16 cellular contexts compared by ENCODE assay signal in genomic region chr9:133477461-133477860, GRCh38. TPM values are rescaled to one million over a fixed set of nuclear protein-coding genes. Genes with fewer than 3 reads are reported as not detected.
DNase-seq lines count a peak whose midpoint lies in the region; ATAC-seq and TF ChIP-seq lines count a peak whose summit lies in the region.
"Had no signal": no experiment of that assay in that cellular context is flagged by ENCODE, and none has a peak within 500 bp of the region (broad histone marks: within the 10 kb centered on the region; RNA-seq: fewer than 3 reads in every experiment).

No MANE protein-coding gene starts in this region.

- no peaks in the 10 kb centered on the region for H3K9me3 Mint-ChIP-seq in activated CD4-positive, alpha-beta memory T cell treated with anti-CD3 and anti-CD28 coated beads for 36 hours
- no peaks in the 10 kb centered on the region for H3K9me3 Mint-ChIP-seq in activated CD4-positive, alpha-beta memory T cell treated with anti-CD3 and anti-CD28 coated beads, Interleukin-2, amount 10 ng/mL, durations not matched to agents 7 days and 5 days
- H3K9me3 Mint-ChIP-seq in IgD-negative memory B cell (no peaks in the 10 kb centered on the region), brain (no peaks in the 10 kb centered on the region), neural crest cell (no peaks in the 10 kb centered on the region), progenitor cell of endocrine pancreas (ENCODE audit: low read depth) (no peaks in the 10 kb centered on the region)

- H3K36me3 Mint-ChIP-seq in activated CD4-positive, alpha-beta memory T cell treated with anti-CD3 and anti-CD28 coated beads for 36 hours: no peaks in the 10 kb centered on the region
- no peaks in the 10 kb centered on the region for H3K36me3 Mint-ChIP-seq in activated CD4-positive, alpha-beta memory T cell treated with anti-CD3 and anti-CD28 coated beads, Interleukin-2, amount 10 ng/mL, durations not matched to agents 7 days and 5 days (ENCODE audit: low read depth)
- peaks cover 3% of the 10 kb centered on the region for H3K36me3 Mint-ChIP-seq in IgD-negative memory B cell
- no peaks in the 10 kb centered on the region for H3K36me3 Mint-ChIP-seq in brain
- H3K36me3 Mint-ChIP-seq in neural crest cell (ENCODE audit: low read depth): no peaks in the 10 kb centered on the region
- no peaks in the 10 kb centered on the region for H3K36me3 Mint-ChIP-seq in progenitor cell of endocrine pancreas (ENCODE audit: insufficient read depth)

- CTCF ChIA-PET in activated CD4-positive, alpha-beta memory T cell treated with anti-CD3 and anti-CD28 coated beads for 36 hours (lab: Charles Lee): interaction anchor here (0.9 to 1.4 kb wide), 3 partner anchors 8 to 291 kb away, joined by 3 to 5 read pairs (median 4); no protein-coding TSS in a partner anchor
- CTCF ChIA-PET in activated CD4-positive, alpha-beta memory T cell treated with anti-CD3 and anti-CD28 coated beads, Interleukin-2, amount 10 ng/mL, durations not matched to agents 7 days and 5 days (lab: Charles Lee): interaction anchor here (1.0 kb wide), 1 partner anchor 291 kb away, joined by 3 read pairs; no protein-coding TSS in a partner anchor

- TF ChIP-seq CTCF in brain (conservative IDR thresholded peaks at IDR 0.05) (no peak), neural crest cell (conservative IDR thresholded peaks at IDR 0.05) (no peak), progenitor cell of endocrine pancreas (IDR thresholded peaks at IDR 0.05; ENCODE audit: unreplicated experiment) (no peak)

- peak overlapping the region; percentile 32 for H3K4me3 Mint-ChIP-seq in activated CD4-positive, alpha-beta memory T cell treated with anti-CD3 and anti-CD28 coated beads for 36 hours
- H3K4me3 Mint-ChIP-seq in activated CD4-positive, alpha-beta memory T cell treated with anti-CD3 and anti-CD28 coated beads, Interleukin-2, amount 10 ng/mL, durations not matched to agents 7 days and 5 days: no peak overlapping the region
- peak overlapping the region; percentile 88 to 97 (median 92) for H3K4me3 Mint-ChIP-seq in IgD-negative memory B cell
- H3K4me3 Mint-ChIP-seq in brain: peak overlapping the region; percentile 54 to 82 (median 75)
- peak overlapping the region; percentile 81 for H3K4me3 Mint-ChIP-seq in neural crest cell
- H3K4me3 Mint-ChIP-seq in progenitor cell of endocrine pancreas (ENCODE audit: low read depth): no peak overlapping the region

- intact Hi-C loops in activated CD4-positive, alpha-beta memory T cell treated with anti-CD3 and anti-CD28 coated beads for 36 hours (cut with micrococcal nuclease): loop anchor here (5.0 kb wide), 1 partner anchor 60 kb away; the partner anchor contains the start of gene REXO4

- peaks cover 5% of the 10 kb centered on the region for H3K4me1 Mint-ChIP-seq in activated CD4-positive, alpha-beta memory T cell treated with anti-CD3 and anti-CD28 coated beads for 36 hours (ENCODE audit: low read depth)
- peaks cover 13% of the 10 kb centered on the region for H3K4me1 Mint-ChIP-seq in activated CD4-positive, alpha-beta memory T cell treated with anti-CD3 and anti-CD28 coated beads, Interleukin-2, amount 10 ng/mL, durations not matched to agents 7 days and 5 days
- H3K4me1 Mint-ChIP-seq in IgD-negative memory B cell (peaks cover 16 to 24% (median 24%) of the 10 kb centered on the region in 3 donors), brain (peaks cover 13% of the 10 kb centered on the region), neural crest cell (peaks cover 17% of the 10 kb centered on the region), progenitor cell of endocrine pancreas (ENCODE audit: low read depth) (no peaks in the 10 kb centered on the region)

- DNase-seq in activated CD4-positive, alpha-beta memory T cell treated with anti-CD3 and anti-CD28 coated beads for 36 hours: no peak
- no peak for DNase-seq in activated CD4-positive, alpha-beta memory T cell treated with anti-CD3 and anti-CD28 coated beads, Interleukin-2, amount 10 ng/mL, durations not matched to agents 7 days and 5 days
- DNase-seq in neural crest cell (ENCODE audit: low read depth, low spot score) (no peak), GM19240 (ENCODE audit: insufficient read length, low spot score) (no peak), progenitor cell of endocrine pancreas (ENCODE audit: low spot score, unreplicated experiment) (no peak)
- DNase-seq: activated CD4-positive, alpha-beta T cell treated with anti-CD3 and anti-CD28 coated beads for 48 hours; dermis blood vessel endothelial cell; EL; gastrocnemius medialis; NCI-H524 had no signal

- H3K27ac Mint-ChIP-seq in activated CD4-positive, alpha-beta memory T cell treated with anti-CD3 and anti-CD28 coated beads for 36 hours: no peak overlapping the region
- no peak overlapping the region for H3K27ac Mint-ChIP-seq in activated CD4-positive, alpha-beta memory T cell treated with anti-CD3 and anti-CD28 coated beads, Interleukin-2, amount 10 ng/mL, durations not matched to agents 7 days and 5 days
- H3K27ac Mint-ChIP-seq in IgD-negative memory B cell: peak overlapping the region; percentile 76 to 91 (median 81)
- peak overlapping the region in 3 of 5 experiments; percentile 56 to 83 (median 72) for H3K27ac Mint-ChIP-seq in brain
- H3K27ac Mint-ChIP-seq in neural crest cell (ENCODE audit: unreplicated experiment): peak overlapping the region; percentile 67
- no peak overlapping the region for H3K27ac Mint-ChIP-seq in progenitor cell of endocrine pancreas

- no peak for ATAC-seq in HG03457 (IDR thresholded peaks at IDR 0.05; ENCODE audit: unreplicated experiment)
- ATAC-seq: gastrocnemius medialis, left lobe of liver had no signal

- POLR2A ChIA-PET in activated CD4-positive, alpha-beta memory T cell treated with anti-CD3 and anti-CD28 coated beads for 36 hours (lab: Charles Lee): no interaction called here
- POLR2A ChIA-PET in activated CD4-positive, alpha-beta memory T cell treated with anti-CD3 and anti-CD28 coated beads, Interleukin-2, amount 10 ng/mL, durations not matched to agents 7 days and 5 days (lab: Charles Lee): interaction anchor here (3.0 kb wide), 1 partner anchor 106 kb away, joined by 6 read pairs; no protein-coding TSS in a partner anchor

- H3K27me3 Mint-ChIP-seq in activated CD4-positive, alpha-beta memory T cell treated with anti-CD3 and anti-CD28 coated beads for 36 hours: no peaks in the 10 kb centered on the region
- H3K27me3 Mint-ChIP-seq in activated CD4-positive, alpha-beta memory T cell treated with anti-CD3 and anti-CD28 coated beads, Interleukin-2, amount 10 ng/mL, durations not matched to agents 7 days and 5 days: peaks cover 6% of the 10 kb centered on the region
- H3K27me3 Mint-ChIP-seq in IgD-negative memory B cell (no peaks in the 10 kb centered on the region), brain (no peaks in the 10 kb centered on the region), neural crest cell (ENCODE audit: low read depth) (no peaks in the 10 kb centered on the region), progenitor cell of endocrine pancreas (peaks cover 25% of the 10 kb centered on the region)

RNA-seq across cellular contexts. Expression of gene SLC2A6, which starts 1.4 kb away (rescaled TPM):
- 1 to 10 TPM; 2.2 to 2.6 TPM for total RNA-seq in activated CD4-positive, alpha-beta memory T cell treated with anti-CD3 and anti-CD28 coated beads for 36 hours
- 1 to 10 TPM; 1.2 to 2.0 TPM for total RNA-seq in activated CD4-positive, alpha-beta memory T cell treated with anti-CD3 and anti-CD28 coated beads, Interleukin-2, amount 10 ng/mL, durations not matched to agents 7 days and 5 days
- polyA plus RNA-seq in IgD-negative memory B cell: 65.2 TPM
- 14.5 TPM for polyA plus RNA-seq in brain (ENCODE audit: insufficient read depth, low read depth, low replicate concordance)
- total RNA-seq in neural crest cell: 29.0 and 30.9 TPM in 2 replicates
- 4.7 and 5.2 TPM in 2 replicates for total RNA-seq in progenitor cell of endocrine pancreas

RNA-seq across cellular contexts. Expression of gene CACFD1, which starts 17.7 kb away (rescaled TPM):
- total RNA-seq in activated CD4-positive, alpha-beta memory T cell treated with anti-CD3 and anti-CD28 coated beads for 36 hours: 1 to 10 TPM; 1.1 to 1.2 TPM
- total RNA-seq in activated CD4-positive, alpha-beta memory T cell treated with anti-CD3 and anti-CD28 coated beads, Interleukin-2, amount 10 ng/mL, durations not matched to agents 7 days and 5 days: 1 to 10 TPM in 1 of 2 experiments, under 1 TPM in 1; 0.68 to 1.2 TPM
- polyA plus RNA-seq in IgD-negative memory B cell: 15.9 TPM
- 52.4 TPM for polyA plus RNA-seq in brain (ENCODE audit: insufficient read depth, low read depth, low replicate concordance)
- 42.6 and 45.8 TPM in 2 replicates for total RNA-seq in neural crest cell
- 55.6 and 56.2 TPM in 2 replicates for total RNA-seq in progenitor cell of endocrine pancreas

RNA-seq across cellular contexts. Expression of gene MYMK, which starts 47.3 kb away (rescaled TPM):
- total RNA-seq in activated CD4-positive, alpha-beta memory T cell treated with anti-CD3 and anti-CD28 coated beads for 36 hours: not detected
- total RNA-seq in activated CD4-positive, alpha-beta memory T cell treated with anti-CD3 and anti-CD28 coated beads, Interleukin-2, amount 10 ng/mL, durations not matched to agents 7 days and 5 days: not detected
- polyA plus RNA-seq in IgD-negative memory B cell (not detected), brain (ENCODE audit: insufficient read depth, low read depth, low replicate concordance) (0.80 TPM)
- total RNA-seq in neural crest cell (not detected in 2 replicates), progenitor cell of endocrine pancreas (not detected in 2 replicates)
- total RNA-seq: dermis blood vessel endothelial cell, gastrocnemius medialis, left lobe of liver, thoracic aorta had no signal
- polyA plus RNA-seq: adipose tissue had no signal

RNA-seq across cellular contexts. Expression of gene ADAMTS13, which starts 55.3 kb away (rescaled TPM):
- total RNA-seq in activated CD4-positive, alpha-beta memory T cell treated with anti-CD3 and anti-CD28 coated beads for 36 hours: 1 to 10 TPM; 2.4 to 2.6 TPM
- total RNA-seq in activated CD4-positive, alpha-beta memory T cell treated with anti-CD3 and anti-CD28 coated beads, Interleukin-2, amount 10 ng/mL, durations not matched to agents 7 days and 5 days: 1 to 10 TPM; 2.1 to 2.4 TPM
- polyA plus RNA-seq in IgD-negative memory B cell: 0.35 TPM
- polyA plus RNA-seq in brain (ENCODE audit: insufficient read depth, low read depth, low replicate concordance): 4.0 TPM
- 5.8 and 6.0 TPM in 2 replicates for total RNA-seq in neural crest cell
- total RNA-seq in progenitor cell of endocrine pancreas: 16.0 and 17.8 TPM in 2 replicates

RNA-seq across cellular contexts. Expression of gene ADAMTSL2, which starts 57.0 kb away (rescaled TPM):
- total RNA-seq in activated CD4-positive, alpha-beta memory T cell treated with anti-CD3 and anti-CD28 coated beads for 36 hours: under 1 TPM; 0.05 to 0.07 TPM
- total RNA-seq in activated CD4-positive, alpha-beta memory T cell treated with anti-CD3 and anti-CD28 coated beads, Interleukin-2, amount 10 ng/mL, durations not matched to agents 7 days and 5 days: not detected
- not detected for polyA plus RNA-seq in IgD-negative memory B cell
- 24.2 TPM for polyA plus RNA-seq in brain (ENCODE audit: insufficient read depth, low read depth, low replicate concordance)
- 0.16 and 0.20 TPM in 2 replicates for total RNA-seq in neural crest cell
- total RNA-seq in progenitor cell of endocrine pancreas: 0.07 and 0.14 TPM in 2 replicates

Comparison
In these comparisons a context has a peak if more than half of its experiments do, and no peak if none do; other contexts are left out.
1. H3K4me3 Mint-ChIP-seq: peak in activated CD4-positive, alpha-beta memory T cell treated with anti-CD3 and anti-CD28 coated beads for 36 hours (single experiment), IgD-negative memory B cell (4 of 4), brain (5 of 5) and neural crest cell (single experiment); none in activated CD4-positive, alpha-beta memory T cell treated with anti-CD3 and anti-CD28 coated beads, Interleukin-2, amount 10 ng/mL, durations not matched to agents 7 days and 5 days (single experiment) and progenitor cell of endocrine pancreas (single experiment).
2. H3K27ac Mint-ChIP-seq: peak in IgD-negative memory B cell (3 of 3), brain (3 of 5) and neural crest cell (single experiment); none in activated CD4-positive, alpha-beta memory T cell treated with anti-CD3 and anti-CD28 coated beads for 36 hours (single experiment), activated CD4-positive, alpha-beta memory T cell treated with anti-CD3 and anti-CD28 coated beads, Interleukin-2, amount 10 ng/mL, durations not matched to agents 7 days and 5 days (single experiment) and progenitor cell of endocrine pancreas (single experiment).
3. RNA of gene CACFD1, which starts 17.7 kb away (total RNA-seq): 55.6 to 56.2 TPM in progenitor cell of endocrine pancreas and 42.6 to 45.8 TPM in neural crest cell; 1.1 to 1.2 TPM in activated CD4-positive, alpha-beta memory T cell treated with anti-CD3 and anti-CD28 coated beads for 36 hours and 0.68 to 1.2 TPM in activated CD4-positive, alpha-beta memory T cell treated with anti-CD3 and anti-CD28 coated beads, Interleukin-2, amount 10 ng/mL, durations not matched to agents 7 days and 5 days; every median in the first group is over 10 times any median in the second.